7 cellular contexts compared by ENCODE assay signal in genomic region chr2:96208144-96209010, GRCh38. TPM values are rescaled to one million over a fixed set of nuclear protein-coding genes. Genes with fewer than 3 reads are reported as not detected.
A peak's percentile ranks its signal among the peaks of the same experiment; 100 is the strongest.
DNase-seq lines count a peak whose midpoint lies in the region; ATAC-seq and TF ChIP-seq lines count a peak whose summit lies in the region.

TSS of gene STARD7 (minus strand) at chr2:96208827. CDS start at chr2:96208434, 393 bp downstream.

- DNase-seq in NCI-H2029 treated with DMSO at 0.1 percent for 48 hours (lab: John Stamatoyannopoulos, UW) (peak; percentile 76), T-helper 9 cell (peak; percentile 94), astrocyte of the cerebellum (ENCODE audit: low read depth) (peak; percentile 93), hepatic stellate cell (ENCODE audit: low spot score) (peak; percentile 96), renal cortical epithelial cell (ENCODE audit: low read depth) (peak; percentile 91)

- ATAC-seq in GM18505 (IDR thresholded peaks at IDR 0.05; ENCODE audit: unreplicated experiment): peak; percentile 80
- peak; percentile 80 for ATAC-seq in HG02973 (IDR thresholded peaks at IDR 0.05; ENCODE audit: unreplicated experiment)

- peak within 1 kb of the TSS; percentile 72 for H3K4me3 ChIP-seq in astrocyte of the cerebellum (ENCODE audit: low read depth, low read length)

- TF ChIP-seq CTCF in astrocyte of the cerebellum (IDR thresholded peaks at IDR 0.05; ENCODE audit: low read depth, low read length, missing control alignments): no peak

- in situ Hi-C loops in astrocyte of the cerebellum (cut with HindIII; ENCODE audit: low sequenced_read_pairs): no loop called here

- TF ChIP-seq POLR2A in GM18505 (IDR thresholded peaks at IDR 0.05; ENCODE audit: borderline replicate concordance, extremely low read depth, insufficient read depth, insufficient read length): peak; percentile 97

RNA-seq across cellular contexts. Expression of gene STARD7, which starts in this region (rescaled TPM):
- 135 and 145 TPM in 2 replicates for total RNA-seq in renal cortical epithelial cell

Comparison
In these comparisons a context has a peak if more than half of its experiments do, and no peak if none do; other contexts are left out.
1. Peak in every context shown above with its lines: DNase-seq, ATAC-seq and H3K4me3 ChIP-seq.